8 cellular contexts compared by ENCODE assay signal in the genomic region with DNA sequence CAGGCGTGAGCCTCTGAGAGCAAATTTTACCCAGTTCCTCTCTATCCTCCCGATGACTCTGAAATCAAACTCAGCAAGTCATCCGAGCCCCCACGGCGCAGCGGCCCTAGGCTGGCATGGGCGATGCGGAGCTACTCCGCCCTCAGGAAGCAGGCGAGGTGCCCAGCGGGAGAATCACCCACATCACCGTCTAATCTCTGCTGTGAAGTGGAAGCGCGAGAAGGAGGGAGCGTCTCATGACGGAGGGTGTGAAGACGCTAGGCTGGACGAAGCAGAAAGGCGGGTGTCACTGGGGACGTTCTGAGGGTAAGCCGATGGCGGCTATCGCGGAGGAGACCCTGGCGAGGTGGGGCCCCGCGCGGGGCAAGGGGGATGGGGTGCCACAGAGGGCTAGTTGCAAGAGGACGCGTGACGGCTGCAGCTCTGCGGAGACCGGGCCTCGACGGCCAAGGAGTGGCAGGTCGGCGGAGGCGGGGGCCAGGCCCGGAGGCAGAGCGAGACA. TPM values are rescaled to one million over a fixed set of nuclear protein-coding genes. Genes with fewer than 3 reads are reported as not detected.
DNase-seq lines count a peak whose midpoint lies in the region; ATAC-seq and TF ChIP-seq lines count a peak whose summit lies in the region.

No MANE protein-coding gene starts in this region.

- H3K4me3 ChIP-seq in Loucy (ENCODE audit: low read length, poor library complexity, severe bottlenecking), result peak overlapping the region; percentile 91
- peak overlapping the region; percentile 9 for H3K4me3 ChIP-seq in neuron (ENCODE audit: low read length)

- CTCF ChIA-PET in activated CD8-positive, alpha-beta T cell treated with anti-CD3 and anti-CD28 coated beads, Interleukin-2, amount 10 ng/mL, durations not matched to agents 7 days and 5 days (lab: Charles Lee), result interaction anchor here (0.7 to 7.6 kb wide), 27 partner anchors 9 to 127 kb away, joined by 3 to 185 read pairs (median 6); a partner anchor contains a TSS

- H3K27me3 Mint-ChIP-seq in activated CD8-positive, alpha-beta T cell treated with anti-CD3 and anti-CD28 coated beads, Interleukin-2, amount 10 ng/mL, durations not matched to agents 7 days and 5 days (ENCODE audit: low read depth), result peaks cover 16% of the 10 kb centered on the region

- H2AFZ ChIP-seq in Loucy (ENCODE audit: low read length), result peak overlapping the region; percentile 95
- no peak overlapping the region for H2AFZ ChIP-seq in neuron (ENCODE audit: low read depth, low read length)

- H3K4me1 ChIP-seq in Loucy (ENCODE audit: insufficient read depth, low read length, poor library complexity, severe bottlenecking) (peaks cover 13% of the 10 kb centered on the region), neuron (ENCODE audit: insufficient read depth, low read length) (peaks cover 16% of the 10 kb centered on the region)

- no peaks in the 10 kb centered on the region for H3F3A ChIP-seq in Loucy (ENCODE audit: low read depth)

- H3K4me3 Mint-ChIP-seq in activated CD8-positive, alpha-beta T cell treated with anti-CD3 and anti-CD28 coated beads, Interleukin-2, amount 10 ng/mL, durations not matched to agents 7 days and 5 days, result peak overlapping the region; percentile 91

- TF ChIP-seq CTCF in Loucy (conservative IDR thresholded peaks at IDR 0.05; ENCODE audit: low read length), result no peak

- H3K9me2 ChIP-seq in Loucy (replicated peaks; ENCODE audit: low read depth, low read length), result no peaks in the 10 kb centered on the region

- H3K4me1 Mint-ChIP-seq in activated CD8-positive, alpha-beta T cell treated with anti-CD3 and anti-CD28 coated beads, Interleukin-2, amount 10 ng/mL, durations not matched to agents 7 days and 5 days (ENCODE audit: low read depth), result peaks cover 34% of the 10 kb centered on the region

- no peaks in the 10 kb centered on the region for H4K20me1 ChIP-seq in Loucy (ENCODE audit: insufficient read depth, low read length, poor library complexity, severe bottlenecking)

- peak overlapping the region; percentile 54 for H3K9ac ChIP-seq in Loucy (ENCODE audit: low read depth, low read length, poor library complexity, severe bottlenecking)

- H3K36me3 ChIP-seq in Loucy (ENCODE audit: insufficient read depth, low read length), result no peaks in the 10 kb centered on the region
- H3K36me3 ChIP-seq in neuron (ENCODE audit: insufficient read depth, low read length), result no peaks in the 10 kb centered on the region

- peak overlapping the region; percentile 90 for H3K27ac Mint-ChIP-seq in activated CD8-positive, alpha-beta T cell treated with anti-CD3 and anti-CD28 coated beads, Interleukin-2, amount 10 ng/mL, durations not matched to agents 7 days and 5 days

- no peaks in the 10 kb centered on the region for H3K79me2 ChIP-seq in Loucy (ENCODE audit: insufficient read depth, low read length)

- DNase-seq in DMS79 (lab: John Stamatoyannopoulos, UW), result peak; percentile 35
- DNase-seq in activated CD8-positive, alpha-beta T cell treated with anti-CD3 and anti-CD28 coated beads, Interleukin-2, amount 10 ng/mL, durations not matched to agents 7 days and 5 days, result peak; percentile 59
- peak; percentile 42 for DNase-seq in fibroblast of peridontal ligament (ENCODE audit: extremely low read depth)
- no peak for DNase-seq in NCI-H2029 (lab: John Stamatoyannopoulos, UW)

- H3K9me3 ChIP-seq in Loucy (ENCODE audit: insufficient read depth, low read depth, low read length), result no peaks in the 10 kb centered on the region
- no peaks in the 10 kb centered on the region for H3K9me3 ChIP-seq in neuron (ENCODE audit: low read length)

- POLR2A ChIA-PET in activated CD8-positive, alpha-beta T cell treated with anti-CD3 and anti-CD28 coated beads, Interleukin-2, amount 10 ng/mL, durations not matched to agents 7 days and 5 days (lab: Charles Lee), result interaction anchor here (0.6 to 3.0 kb wide), 8 partner anchors 9 to 381 kb away, joined by 3 to 23 read pairs (median 10); no protein-coding TSS in a partner anchor

- H3K27me3 ChIP-seq in Loucy (ENCODE audit: insufficient read depth, low read length, poor library complexity, severe bottlenecking) (no peaks in the 10 kb centered on the region), neuron (ENCODE audit: insufficient read depth, low read length) (no peaks in the 10 kb centered on the region)

- no peaks in the 10 kb centered on the region for H3K9me3 Mint-ChIP-seq in activated CD8-positive, alpha-beta T cell treated with anti-CD3 and anti-CD28 coated beads, Interleukin-2, amount 10 ng/mL, durations not matched to agents 7 days and 5 days (ENCODE audit: insufficient read depth)

- H3K36me3 Mint-ChIP-seq in activated CD8-positive, alpha-beta T cell treated with anti-CD3 and anti-CD28 coated beads, Interleukin-2, amount 10 ng/mL, durations not matched to agents 7 days and 5 days (ENCODE audit: low read depth), result no peaks in the 10 kb centered on the region

- ATAC-seq in GM21423 (IDR thresholded peaks at IDR 0.05; ENCODE audit: unreplicated experiment) (peak; percentile 3), GM19351 (IDR thresholded peaks at IDR 0.05; ENCODE audit: unreplicated experiment) (no peak)
- peak; percentile 27 for ATAC-seq in activated CD8-positive, alpha-beta T cell treated with anti-CD3 and anti-CD28 coated beads, Interleukin-2, amount 10 ng/mL, durations not matched to agents 7 days and 5 days

- H3K4me2 ChIP-seq in Loucy (ENCODE audit: low read depth, low read length, poor library complexity, severe bottlenecking), result peak overlapping the region; percentile 97

RNA-seq across cellular contexts. Expression of a gene that starts 9.1 kb away (rescaled TPM):
- total RNA-seq in activated CD8-positive, alpha-beta T cell treated with anti-CD3 and anti-CD28 coated beads, Interleukin-2, amount 10 ng/mL, durations not matched to agents 7 days and 5 days, result 100 to 1,000 TPM; 515 to 531 TPM

RNA-seq across cellular contexts. Expression of a gene that starts 21.9 kb away (rescaled TPM):
- total RNA-seq in activated CD8-positive, alpha-beta T cell treated with anti-CD3 and anti-CD28 coated beads, Interleukin-2, amount 10 ng/mL, durations not matched to agents 7 days and 5 days, result not detected

RNA-seq across cellular contexts. Expression of a gene that starts 35.5 kb away (rescaled TPM):
- total RNA-seq in activated CD8-positive, alpha-beta T cell treated with anti-CD3 and anti-CD28 coated beads, Interleukin-2, amount 10 ng/mL, durations not matched to agents 7 days and 5 days, result not detected

RNA-seq across cellular contexts. Expression of a gene that starts 42.0 kb away (rescaled TPM):
- under 1 TPM; 0.52 to 0.84 TPM for total RNA-seq in activated CD8-positive, alpha-beta T cell treated with anti-CD3 and anti-CD28 coated beads, Interleukin-2, amount 10 ng/mL, durations not matched to agents 7 days and 5 days

RNA-seq across cellular contexts. Expression of a gene that starts 51.9 kb away (rescaled TPM):
- not detected for total RNA-seq in activated CD8-positive, alpha-beta T cell treated with anti-CD3 and anti-CD28 coated beads, Interleukin-2, amount 10 ng/mL, durations not matched to agents 7 days and 5 days
